ENCODE assay signal across 19 cellular contexts in genomic region chr14:39617537-39617936, GRCh38.
"Had no signal": no experiment of that assay in that cellular context is flagged by ENCODE, and none has a peak within 500 bp of the region (broad histone marks: within the 10 kb centered on the region; RNA-seq: fewer than 3 reads in every experiment).

No MANE protein-coding gene starts in this region.

- H3K9me3 ChIP-seq: colonic mucosa, sigmoid colon, thoracic aorta, transverse colon had no signal

- H3K27me3 ChIP-seq: colonic mucosa, heart right ventricle, right atrium auricular region, sigmoid colon, transverse colon had no signal

- DNase-seq: colonic mucosa; dermis blood vessel endothelial cell; endodermal cell; heart right ventricle; hypothalamus; left cardiac atrium; left ventricle myocardium inferior; lower lobe of right lung; natural killer cell; posterior cingulate gyrus; sigmoid colon; stimulated activated CD4-positive, alpha-beta T cell treated with anti-CD3 and anti-CD28 coated beads, Interleukin-2, amount 100 ng/mL, for 24 hours; stimulated activated CD4-positive, alpha-beta T cell treated with anti-CD3 and anti-CD28 coated beads, Interleukin-4, amount 100 ng/mL, for 4 hours; stimulated activated naive B cell treated with anti-CD40 and anti-IgM and Interleukin-4, amounts not matched to agents 10 μg/mL and 1 μg/mL and 100 μg/mL, for 72 hours; stimulated activated naive CD8-positive, alpha-beta T cell treated with anti-CD3 and anti-CD28 coated beads, Interleukin-15, amount 100 ng/mL, for 72 hours; transverse colon had no signal

- H3K27ac ChIP-seq: colonic mucosa, heart right ventricle, left ventricle myocardium inferior, lower lobe of right lung, right atrium auricular region, sigmoid colon, skin epidermis, thoracic aorta, transverse colon had no signal

- H3K4me1 ChIP-seq: colonic mucosa, heart right ventricle, left ventricle myocardium inferior, lower lobe of right lung, right atrium auricular region, sigmoid colon, transverse colon had no signal

- H3K4me3 ChIP-seq: colonic mucosa, heart right ventricle, left ventricle myocardium inferior, lower lobe of right lung, right atrium auricular region, sigmoid colon, skin epidermis, thoracic aorta, transverse colon had no signal

- H3K36me3 ChIP-seq: colonic mucosa, heart right ventricle, left ventricle myocardium inferior, lower lobe of right lung, right atrium auricular region, sigmoid colon, thoracic aorta, transverse colon had no signal

- ATAC-seq: heart right ventricle; left cardiac atrium; lower lobe of right lung; natural killer cell; stimulated activated naive B cell treated with anti-CD40 and anti-IgM and Interleukin-4, amounts not matched to agents 10 μg/mL and 1 μg/mL and 100 μg/mL, for 72 hours; stimulated activated naive CD8-positive, alpha-beta T cell treated with anti-CD3 and anti-CD28 coated beads, Interleukin-15, amount 100 ng/mL, for 72 hours had no signal
